ENCODE assay signal across 9 cellular contexts in genomic region chr11:44728491-44728910, GRCh38. TPM values are rescaled to one million over a fixed set of nuclear protein-coding genes. Genes with fewer than 3 reads are reported as not detected.
DNase-seq lines count a peak whose midpoint lies in the region; ATAC-seq and TF ChIP-seq lines count a peak whose summit lies in the region.
"Had no signal": no experiment of that assay in that cellular context is flagged by ENCODE, and none has a peak within 500 bp of the region (broad histone marks: within the 10 kb centered on the region; RNA-seq: fewer than 3 reads in every experiment).

No MANE protein-coding gene starts in this region.

- H3K4me2 ChIP-seq in HCT116 (ENCODE audit: low read length), result peak overlapping the region; percentile 95

- H3K9me3 Mint-ChIP-seq in nephron progenitor cell, result no peaks in the 10 kb centered on the region

- no peaks in the 10 kb centered on the region for H3K9me3 ChIP-seq in HCT116 (ENCODE audit: control insufficient read depth in 1 of 2, insufficient read depth in 1 of 2, low read depth in 1 of 2, low read length in 2 of 2)
- no peaks in the 10 kb centered on the region for H3K9me3 ChIP-seq in ectodermal cell (ENCODE audit: control insufficient read depth, low read length)
- no peaks in the 10 kb centered on the region for H3K9me3 ChIP-seq in testis

- 4 to 5% methylated on average over 6 of the region's 6 CpGs for WGBS in ectodermal cell, 2 experiments
- 57 to 58% methylated on average over 5 to 6 of the region's 6 CpGs for WGBS in testis, 2 donors

- BruUV-seq in HCT116 (replicated peaks; lab: Mats Ljungman, UMichigan), result TSS peak; percentile 35

- H3K9me2 ChIP-seq in HCT116 (ENCODE audit: insufficient read depth), result no peaks in the 10 kb centered on the region

- H3K4me1 Mint-ChIP-seq in nephron progenitor cell, result peaks cover 73% of the 10 kb centered on the region

- peaks cover 13% of the 10 kb centered on the region; the same call in 1 of the 2 replicates for H3K79me2 ChIP-seq in HCT116 (ENCODE audit: insufficient read depth, low read length)

- ATAC-seq in HCT116 (no peak), GM18502 (IDR thresholded peaks at IDR 0.05; ENCODE audit: poor library complexity, unreplicated experiment) (no peak)

- POLR2A ChIA-PET in AG04449 (lab: Yijun Ruan, JAX) (no interaction called here), HCT116 (lab: Charles Lee) (no interaction called here)

- no peak for TF ChIP-seq CTCF in AG04449 (IDR thresholded peaks at IDR 0.05; ENCODE audit: insufficient read depth, low read length, missing control alignments)
- no peak for TF ChIP-seq CTCF in HCT116 (IDR thresholded peaks at IDR 0.05 in 2 of 3, conservative IDR thresholded peaks at IDR 0.05 in 1 of 3; ENCODE audit: borderline replicate concordance in 1 of 3, insufficient read depth in 1 of 3, low read depth in 2 of 3, low read length in 2 of 3)
- TF ChIP-seq CTCF in nephron progenitor cell (IDR thresholded peaks at IDR 0.05), result no peak
- TF ChIP-seq CTCF in testis (IDR thresholded peaks at IDR 0.05), result no peak

- no peak overlapping the region for H2AFZ ChIP-seq in HCT116 (ENCODE audit: low read depth, low read length, poor library complexity, severe bottlenecking)

- DNase-seq in AG04449 (ENCODE audit: low read depth, low spot score), result no peak
- DNase-seq in HCT116 (ENCODE audit: low read depth, low spot score), result no peak
- peak; percentile 46 for DNase-seq in nephron progenitor cell
- DNase-seq in testis, result no peak
- DNase-seq in NCI-H1048 (lab: John Stamatoyannopoulos, UW), result no peak
- no peak for DNase-seq in hepatic stellate cell (ENCODE audit: low spot score)

- intact Hi-C loops in HCT116 (cut with micrococcal nuclease), result loop anchor here (1.0 to 5.0 kb wide), 4 partner anchors 47 to 184 kb away; no protein-coding TSS in a partner anchor
- intact Hi-C loops in testis (cut with DNase I; ENCODE audit: low total_unique reads), result loop anchor here (5.0 to 10.0 kb wide), 2 partner anchors 104 to 164 kb away; no protein-coding TSS in a partner anchor

- H3K36me3 ChIP-seq in HCT116 (ENCODE audit: control insufficient read depth in 1 of 2, insufficient read depth in 2 of 2, low read length in 2 of 2), result no peaks in the 10 kb centered on the region
- no peaks in the 10 kb centered on the region for H3K36me3 ChIP-seq in ectodermal cell (ENCODE audit: control insufficient read depth, insufficient read depth, low read length)
- H3K36me3 ChIP-seq in testis (ENCODE audit: low read depth, missing control alignments), result no peaks in the 10 kb centered on the region

- peak overlapping the region; percentile 88 for H3K4me3 Mint-ChIP-seq in nephron progenitor cell

- peaks cover 6% of the 10 kb centered on the region for H3K27me3 Mint-ChIP-seq in nephron progenitor cell (ENCODE audit: low read depth, poor library complexity)

- TF ChIP-seq POLR2A in HCT116 (IDR thresholded peaks at IDR 0.05; ENCODE audit: borderline replicate concordance, extremely low read depth, insufficient read depth, insufficient read length), result no peak
- no peak for TF ChIP-seq POLR2A in testis (IDR thresholded peaks at IDR 0.05)

- H3K27ac ChIP-seq in HCT116 (ENCODE audit: low read depth, low read length) (no peak overlapping the region), ectodermal cell (ENCODE audit: insufficient read depth, low read depth, low read length, poor library complexity, severe bottlenecking) (peak overlapping the region; percentile 52), testis (no peak overlapping the region)
- H3K27ac ChIP-seq: epithelial cell of prostate had no signal

- H4K20me1 ChIP-seq in HCT116 (ENCODE audit: insufficient read depth), result no peaks in the 10 kb centered on the region

- TF ChIP-seq RAD21 in HCT116 (IDR thresholded peaks at IDR 0.05; ENCODE audit: low read depth), result no peak

- H3K27ac Mint-ChIP-seq in nephron progenitor cell, result no peak overlapping the region

- no peaks in the 10 kb centered on the region for H3K27me3 ChIP-seq in HCT116 (ENCODE audit: insufficient read depth, low read length)
- no peaks in the 10 kb centered on the region for H3K27me3 ChIP-seq in ectodermal cell (ENCODE audit: control insufficient read depth, insufficient read depth, low read length, poor library complexity, severe bottlenecking)
- H3K27me3 ChIP-seq in testis, result no peaks in the 10 kb centered on the region

- peak overlapping the region; percentile 68 for H3K9ac ChIP-seq in HCT116 (ENCODE audit: low read length)

- H3K4me3 ChIP-seq in AG04449 (ENCODE audit: low read depth, low read length) (peak overlapping the region; percentile 75), HCT116 (replicated peaks in 1 of 2; ENCODE audit: low read depth in 1 of 2, low read length in 2 of 2) (peak overlapping the region; percentile 74 to 82), ectodermal cell (ENCODE audit: insufficient read depth, low read depth, low read length) (peak overlapping the region; percentile 86), testis (no peak overlapping the region)

- RAD21 ChIA-PET in HCT116 (lab: Charles Lee; ENCODE audit: low non-redundant PET in 1 of 2, low total read pairs in 2 of 2, uncharacterized antibody in 2 of 2, unreplicated experiment in 2 of 2), result no interaction called here

- H3K4me1 ChIP-seq in HCT116 (ENCODE audit: control insufficient read depth in 1 of 2, insufficient read depth in 2 of 2, low read length in 2 of 2), result peaks cover 4 to 18% of the 10 kb centered on the region in 2 experiments; a peak in 3 of 4 replicates
- H3K4me1 ChIP-seq in ectodermal cell (ENCODE audit: control insufficient read depth, insufficient read depth, low read length), result peaks cover 61% of the 10 kb centered on the region
- H3K4me1 ChIP-seq in testis, result peaks cover 15% of the 10 kb centered on the region

- CTCF ChIA-PET in AG04449 (lab: Yijun Ruan, JAX), result interaction anchor here (1.7 to 4.0 kb wide), 4 partner anchors 28 to 183 kb away, joined by 3 to 35 read pairs (median 10); no protein-coding TSS in a partner anchor
- CTCF ChIA-PET in HCT116 (lab: Charles Lee), result no interaction called here

- no peaks in the 10 kb centered on the region for H3K36me3 Mint-ChIP-seq in nephron progenitor cell (ENCODE audit: low read depth)

TF ChIP-seq in HCT116, 20 proteins besides CTCF, POLR2A, EP300 and RAD21:
- TF ChIP-seq ZFX (IDR thresholded peaks at IDR 0.05) (no peak), FOSL1 (IDR thresholded peaks at IDR 0.05; ENCODE audit: low read depth) (no peak), ELF1 (IDR thresholded peaks at IDR 0.05; ENCODE audit: borderline replicate concordance, low read depth) (no peak), SP1 (IDR thresholded peaks at IDR 0.05; ENCODE audit: low read depth) (no peak), POLR2AphosphoS5 (IDR thresholded peaks at IDR 0.05; ENCODE audit: low read depth, low read length) (no peak), JUND (IDR thresholded peaks at IDR 0.05) (no peak), SRF (IDR thresholded peaks at IDR 0.05; ENCODE audit: low read depth) (no peak), SIN3A (IDR thresholded peaks at IDR 0.05; ENCODE audit: low read depth) (no peak), CBX3 (IDR thresholded peaks at IDR 0.05; ENCODE audit: low read depth) (no peak), CEBPB (IDR thresholded peaks at IDR 0.05; ENCODE audit: low read depth) (no peak), ATF3 (IDR thresholded peaks at IDR 0.05) (no peak), EZH2 (IDR thresholded peaks at IDR 0.05) (no peak), YY1 (IDR thresholded peaks at IDR 0.05; ENCODE audit: extremely low read depth, insufficient replicate concordance, low read depth, low read length) (no peak), EZH2phosphoT487 (IDR thresholded peaks at IDR 0.05; ENCODE audit: borderline replicate concordance) (no peak), EGR1 (IDR thresholded peaks at IDR 0.05; ENCODE audit: low read depth) (no peak)
- TF ChIP-seq, protein P1, sequence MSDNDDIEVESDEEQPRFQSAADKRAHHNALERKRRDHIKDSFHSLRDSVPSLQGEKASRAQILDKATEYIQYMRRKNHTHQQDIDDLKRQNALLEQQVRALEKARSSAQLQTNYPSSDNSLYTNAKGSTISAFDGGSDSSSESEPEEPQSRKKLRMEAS (IDR thresholded peaks at IDR 0.05), result no peak
- TF ChIP-seq, protein P2, sequence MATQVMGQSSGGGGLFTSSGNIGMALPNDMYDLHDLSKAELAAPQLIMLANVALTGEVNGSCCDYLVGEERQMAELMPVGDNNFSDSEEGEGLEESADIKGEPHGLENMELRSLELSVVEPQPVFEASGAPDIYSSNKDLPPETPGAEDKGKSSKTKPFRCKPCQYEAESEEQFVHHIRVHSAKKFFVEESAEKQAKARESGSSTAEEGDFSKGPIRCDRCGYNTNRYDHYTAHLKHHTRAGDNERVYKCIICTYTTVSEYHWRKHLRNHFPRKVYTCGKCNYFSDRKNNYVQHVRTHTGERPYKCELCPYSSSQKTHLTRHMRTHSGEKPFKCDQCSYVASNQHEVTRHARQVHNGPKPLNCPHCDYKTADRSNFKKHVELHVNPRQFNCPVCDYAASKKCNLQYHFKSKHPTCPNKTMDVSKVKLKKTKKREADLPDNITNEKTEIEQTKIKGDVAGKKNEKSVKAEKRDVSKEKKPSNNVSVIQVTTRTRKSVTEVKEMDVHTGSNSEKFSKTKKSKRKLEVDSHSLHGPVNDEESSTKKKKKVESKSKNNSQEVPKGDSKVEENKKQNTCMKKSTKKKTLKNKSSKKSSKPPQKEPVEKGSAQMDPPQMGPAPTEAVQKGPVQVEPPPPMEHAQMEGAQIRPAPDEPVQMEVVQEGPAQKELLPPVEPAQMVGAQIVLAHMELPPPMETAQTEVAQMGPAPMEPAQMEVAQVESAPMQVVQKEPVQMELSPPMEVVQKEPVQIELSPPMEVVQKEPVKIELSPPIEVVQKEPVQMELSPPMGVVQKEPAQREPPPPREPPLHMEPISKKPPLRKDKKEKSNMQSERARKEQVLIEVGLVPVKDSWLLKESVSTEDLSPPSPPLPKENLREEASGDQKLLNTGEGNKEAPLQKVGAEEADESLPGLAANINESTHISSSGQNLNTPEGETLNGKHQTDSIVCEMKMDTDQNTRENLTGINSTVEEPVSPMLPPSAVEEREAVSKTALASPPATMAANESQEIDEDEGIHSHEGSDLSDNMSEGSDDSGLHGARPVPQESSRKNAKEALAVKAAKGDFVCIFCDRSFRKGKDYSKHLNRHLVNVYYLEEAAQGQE (IDR thresholded peaks at IDR 0.05; ENCODE audit: low read depth), result no peak
TF ChIP-seq in HCT116: peak in this region for 0.

RNA-seq across cellular contexts. Expression of gene TSPAN18, which starts 1.7 kb away (rescaled TPM):
- 18.3 TPM for total RNA-seq in HCT116 (2021; ENCODE audit: unreplicated experiment)
- 11.6 and 16.8 TPM in 2 replicates for polyA plus RNA-seq in HCT116 (2012)
- 97.7 TPM for polyA plus RNA-seq in ectodermal cell (2013, experiment 1 of 4)
- 118 TPM for polyA plus RNA-seq in ectodermal cell (2013, experiment 2 of 4)
- 79.6 TPM for polyA plus RNA-seq in ectodermal cell (2013, experiment 3 of 4)
- polyA plus RNA-seq in ectodermal cell (2013, experiment 4 of 4), result 97.4 TPM
- 1 to 10 TPM; 2.1 to 5.0 TPM for total RNA-seq in testis
- polyA plus RNA-seq in testis (ENCODE audit: insufficient read depth, low read depth, low replicate concordance), result 11.1 TPM

Comparison
In these comparisons a context has a peak if more than half of its experiments do, and no peak if none do; other contexts are left out.
1. H3K4me3 ChIP-seq: peak in AG04449 (single experiment), HCT116 (2 of 2) and ectodermal cell (single experiment); none in testis (0 of 2).